21 cellular contexts compared by ENCODE assay signal in the genomic region with DNA sequence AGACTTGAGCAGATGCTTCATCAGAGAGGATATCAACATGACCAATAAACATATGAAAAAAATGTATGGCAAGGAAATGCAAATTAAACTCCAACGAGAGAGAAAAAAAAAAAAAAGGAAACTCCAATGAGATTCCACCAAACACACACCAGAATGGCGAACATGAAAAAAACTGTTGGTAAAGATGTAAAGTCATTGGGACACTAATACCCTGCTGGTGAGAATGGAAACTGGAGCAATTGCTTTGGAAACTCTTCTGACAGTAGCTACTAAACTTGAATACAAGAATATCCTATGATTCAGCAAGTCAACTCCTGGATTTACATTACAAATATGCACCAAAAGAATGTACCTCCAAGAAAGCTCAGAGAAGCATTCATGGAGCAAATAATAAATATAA.
"Had no signal": no experiment of that assay in that cellular context is flagged by ENCODE, and none has a peak within 500 bp of the region (broad histone marks: within the 10 kb centered on the region; RNA-seq: fewer than 3 reads in every experiment).

No MANE protein-coding gene starts in this region.

- H3K36me3 ChIP-seq: adrenal gland, prostate gland, right lobe of liver, suprapubic skin had no signal

- H3K4me1 ChIP-seq: adrenal gland, prostate gland, right lobe of liver, suprapubic skin had no signal

- H3K9me3 ChIP-seq: adrenal gland, prostate gland, right lobe of liver, suprapubic skin had no signal

- H3K27me3 ChIP-seq: adrenal gland, right lobe of liver, suprapubic skin had no signal

- H3K9me3 Mint-ChIP-seq: activated CD4-positive, alpha-beta memory T cell treated with anti-CD3 and anti-CD28 coated beads, Interleukin-2, amount 10 ng/mL, durations not matched to agents 7 days and 5 days; activated naive CD4-positive, alpha-beta T cell treated with anti-CD3 and anti-CD28 coated beads, Interleukin-2, amount 50 U/mL, for 24 hours; activated T-cell treated with anti-CD3 and anti-CD28 coated beads, Interleukin-2, amount 50 U/mL, for 4 hours; natural killer cell; stimulated activated naive CD8-positive, alpha-beta T cell treated with anti-CD3 and anti-CD28 coated beads, Interleukin-15, Interleukin-2, amounts not matched to agents 100 ng/mL and 50 ng/mL, for 24 hours had no signal

- H3K4me3 ChIP-seq: adrenal gland, prostate gland, right lobe of liver, suprapubic skin had no signal

- H3K36me3 Mint-ChIP-seq: activated naive CD4-positive, alpha-beta T cell treated with anti-CD3 and anti-CD28 coated beads, Interleukin-2, amount 50 U/mL, for 24 hours; natural killer cell; WTC11 had no signal

- DNase-seq: activated CD4-positive, alpha-beta memory T cell treated with anti-CD3 and anti-CD28 coated beads, Interleukin-2, amount 10 ng/mL, durations not matched to agents 7 days and 5 days; activated CD4-positive, alpha-beta T cell treated with anti-CD3 and anti-CD28 coated beads for 4 hours; activated effector memory CD4-positive, alpha-beta T cell treated with Interleukin-2 at 50 U/mL for 16 hours; activated T-cell treated with anti-CD3 and anti-CD28 coated beads, Interleukin-2, amount 50 U/mL, for 4 hours; adrenal gland; caudate nucleus; cortex of kidney; effector CD4-positive, alpha-beta T cell; hippocampal formation; kidney; left ventricle myocardium superior; mesendoderm; natural killer cell; nucleus accumbens; right lobe of liver; SW 1271 had no signal

- H3K4me1 Mint-ChIP-seq: activated CD4-positive, alpha-beta memory T cell treated with anti-CD3 and anti-CD28 coated beads, Interleukin-2, amount 10 ng/mL, durations not matched to agents 7 days and 5 days; activated naive CD4-positive, alpha-beta T cell treated with anti-CD3 and anti-CD28 coated beads, Interleukin-2, amount 50 U/mL, for 24 hours; natural killer cell had no signal

- H3K4me3 Mint-ChIP-seq: activated CD4-positive, alpha-beta memory T cell treated with anti-CD3 and anti-CD28 coated beads, Interleukin-2, amount 10 ng/mL, durations not matched to agents 7 days and 5 days; activated naive CD4-positive, alpha-beta T cell treated with anti-CD3 and anti-CD28 coated beads, Interleukin-2, amount 50 U/mL, for 24 hours; activated T-cell treated with anti-CD3 and anti-CD28 coated beads, Interleukin-2, amount 50 U/mL, for 4 hours; natural killer cell; stimulated activated naive CD8-positive, alpha-beta T cell treated with anti-CD3 and anti-CD28 coated beads, Interleukin-15, Interleukin-2, amounts not matched to agents 100 ng/mL and 50 ng/mL, for 24 hours; WTC11 had no signal

- H3K27ac ChIP-seq: adrenal gland, prostate gland, right lobe of liver, suprapubic skin had no signal

- ATAC-seq: activated T-cell treated with anti-CD3 and anti-CD28 coated beads, Interleukin-2, amount 50 U/mL, for 4 hours; left ventricle myocardium superior; natural killer cell; right lobe of liver; WTC11 had no signal

- H3K27ac Mint-ChIP-seq: activated CD4-positive, alpha-beta memory T cell treated with anti-CD3 and anti-CD28 coated beads, Interleukin-2, amount 10 ng/mL, durations not matched to agents 7 days and 5 days; activated naive CD4-positive, alpha-beta T cell treated with anti-CD3 and anti-CD28 coated beads, Interleukin-2, amount 50 U/mL, for 24 hours; natural killer cell; stimulated activated naive CD8-positive, alpha-beta T cell treated with anti-CD3 and anti-CD28 coated beads, Interleukin-15, Interleukin-2, amounts not matched to agents 100 ng/mL and 50 ng/mL, for 24 hours; WTC11 had no signal
